Comparison of ENCODE assay signal across 9 cellular contexts in the genomic region with DNA sequence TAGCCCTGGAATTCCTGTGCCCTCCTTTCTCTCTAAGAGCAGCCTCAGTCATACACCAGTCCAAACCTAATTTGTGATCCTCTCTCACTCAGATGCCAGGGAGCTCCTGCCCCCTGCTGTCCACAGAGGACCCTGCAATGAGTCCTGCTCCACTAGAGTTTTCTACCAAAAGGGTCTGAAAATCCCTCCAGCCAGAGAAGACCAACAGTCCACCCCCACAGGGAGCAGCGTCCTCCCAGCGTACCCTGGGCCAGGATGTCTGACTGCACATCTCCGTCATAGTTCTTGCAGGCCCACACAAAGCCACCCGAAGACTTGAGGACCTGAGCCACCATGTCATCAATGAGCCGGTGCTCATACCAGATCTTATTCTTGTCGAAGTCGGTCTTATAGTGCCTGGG. TPM values are rescaled to one million over a fixed set of nuclear protein-coding genes. Genes with fewer than 3 reads are reported as not detected.
DNase-seq lines count a peak whose midpoint lies in the region; ATAC-seq, FAIRE-seq and TF ChIP-seq lines count a peak whose summit lies in the region.
"Had no signal": no experiment of that assay in that cellular context is flagged by ENCODE, and none has a peak within 500 bp of the region (broad histone marks: within the 10 kb centered on the region; RNA-seq: fewer than 3 reads in every experiment).

No MANE protein-coding gene starts in this region.

- H3K4me3 ChIP-seq in HFF-Myc (replicated peaks; ENCODE audit: low read depth, low read length) (no peak overlapping the region), HepG2 (replicated peaks in 1 of 3; ENCODE audit: insufficient read depth in 1 of 3, low read depth in 2 of 3, low read length in 3 of 3) (no peak overlapping the region), tibial artery (no peak overlapping the region)
- H3K4me3 ChIP-seq: SJSA1 had no signal

- CTCF ChIA-PET in Calu3 (lab: Charles Lee) = interaction anchor here (0.7 to 3.6 kb wide), 9 partner anchors 12 to 348 kb away, joined by 3 to 17 read pairs (median 4); partner anchors contain the start of genes AP3S2 and IDH2
- CTCF ChIA-PET in HepG2 (lab: Yijun Ruan, JAX; ENCODE audit: low intra/inter-chr PET ratio, low total read pairs) = interaction anchor here (4.3 kb wide), 1 partner anchor 188 kb away, joined by 32 read pairs; no protein-coding TSS in a partner anchor

- FAIRE-seq in HepG2 (lab: Jason Lieb, UNC) = peak; percentile 64

- intact Hi-C loops in Calu3 (cut with micrococcal nuclease; ENCODE audit: unreplicated experiment) (loop anchor here (1.0 kb wide), 1 partner anchor 189 kb away; no protein-coding TSS in a partner anchor), HepG2 (cut with micrococcal nuclease; ENCODE audit: unreplicated experiment) (loop anchor here (1.0 kb wide), 1 partner anchor 189 kb away; no protein-coding TSS in a partner anchor), tibial artery (cut with DNase I; ENCODE audit: low total_unique reads) (no loop called here)

- H4K20me1 ChIP-seq in HepG2 (ENCODE audit: insufficient read depth, low read length) = no peaks in the 10 kb centered on the region

- H3K27ac ChIP-seq in HepG2 (ENCODE audit: extremely low read length, insufficient read depth, low read length) (no peak overlapping the region), tibial artery (no peak overlapping the region)
- H3K27ac ChIP-seq: SJSA1 had no signal

- H3K9ac ChIP-seq in HepG2 (ENCODE audit: insufficient read depth, low read depth, low read length) = no peak overlapping the region

- in situ Hi-C loops in HepG2 (cut with HindIII; ENCODE audit: extremely low pct_ligation_motif_present, low pct_unique_long_range_greater_than_20kb) = loop anchor here (5.0 to 25.0 kb wide), 2 partner anchors 190 to 350 kb away; no protein-coding TSS in a partner anchor

- H3K27me3 ChIP-seq in HepG2 (ENCODE audit: control insufficient read depth in 1 of 2, insufficient read depth in 2 of 2, low read length in 2 of 2) (no peaks in the 10 kb centered on the region), tibial artery (no peaks in the 10 kb centered on the region)
- H3K27me3 ChIP-seq: SJSA1 had no signal

- H3K36me3 ChIP-seq in HepG2 (replicated peaks in 1 of 2; ENCODE audit: control insufficient read depth in 1 of 2, insufficient read depth in 2 of 2, low read length in 2 of 2) = peaks cover 4 to 38% of the 10 kb centered on the region in 2 experiments; a peak in 3 of 5 replicates
- H3K36me3 ChIP-seq in tibial artery = peaks cover 39 to 88% (median 56%) of the 10 kb centered on the region in 3 donors

- no peaks in the 10 kb centered on the region for H3K27me3 Mint-ChIP-seq in Calu3 (ENCODE audit: unreplicated experiment)

- peaks cover 17% of the 10 kb centered on the region for H3K36me3 Mint-ChIP-seq in Calu3 (ENCODE audit: insufficient read depth, unreplicated experiment)

- 83% methylated on average over 6 of the region's 7 CpGs for WGBS in HepG2 (ENCODE audit: low lambda C conversion rate)

- H3K9me3 ChIP-seq in HepG2 (ENCODE audit: low read length) = no peaks in the 10 kb centered on the region
- H3K9me3 ChIP-seq in tibial artery = no peaks in the 10 kb centered on the region
- H3K9me3 ChIP-seq: SJSA1 had no signal

- TF ChIP-seq POLR2A in HepG2 (IDR thresholded peaks at IDR 0.05; ENCODE audit: insufficient read depth in 1 of 2, low read depth in 2 of 2, low read length in 2 of 2) = no peak

- H3K27ac Mint-ChIP-seq in Calu3 (ENCODE audit: unreplicated experiment) = no peak overlapping the region

- peak; percentile 86 for ATAC-seq in SK-N-SH treated with all-trans-retinoic acid at 6 μM for 48 hours
- ATAC-seq in HepG2 = peak; percentile 68
- ATAC-seq in HG03571 (IDR thresholded peaks at IDR 0.05; ENCODE audit: unreplicated experiment) = no peak

- TF ChIP-seq EP300 in HepG2 (IDR thresholded peaks at IDR 0.05; ENCODE audit: low read depth in 2 of 2, low read length in 2 of 2) (no peak), HepG2 (CRISPR knock-in tag; IDR thresholded peaks at IDR 0.05; ENCODE audit: borderline replicate concordance) (no peak)

- H3K9me3 Mint-ChIP-seq in Calu3 (ENCODE audit: low read depth, unreplicated experiment) = no peaks in the 10 kb centered on the region

- H3K4me1 Mint-ChIP-seq in Calu3 (ENCODE audit: low read depth, unreplicated experiment) = no peaks in the 10 kb centered on the region

- H3K4me3 Mint-ChIP-seq in Calu3 (ENCODE audit: low read depth, unreplicated experiment) = no peak overlapping the region

- H3K4me2 ChIP-seq in HepG2 (ENCODE audit: low read depth, low read length) = no peak overlapping the region

- DNase-seq in Calu3 (peak; percentile 72), HFF-Myc (ENCODE audit: extremely low read depth, low read depth) (no peak), astrocyte of the hippocampus (ENCODE audit: low read depth, low spot score) (peak; percentile 35), HepG2 (ENCODE audit: low spot score) (peak; percentile 44), tibial artery (no peak), NK-92 (lab: John Stamatoyannopoulos, UW; ENCODE audit: unreplicated experiment) (no peak)

- no peaks in the 10 kb centered on the region for H3K4me1 ChIP-seq in HepG2 (ENCODE audit: insufficient read depth, low read length)
- H3K4me1 ChIP-seq in tibial artery = peaks cover 0 to 6% (median 0%) of the 10 kb centered on the region in 4 donors
- H3K4me1 ChIP-seq: SJSA1 had no signal

- POLR2A ChIA-PET in HepG2 (lab: Yijun Ruan, JAX) = interaction anchor here (1.5 to 1.6 kb wide), 2 partner anchors 32 to 83 kb away, joined by 3 to 4 read pairs; no protein-coding TSS in a partner anchor

- no peaks in the 10 kb centered on the region for H3K79me2 ChIP-seq in HepG2 (ENCODE audit: insufficient read depth, low read length)

- BruUV-seq in Calu3 (replicated peaks; lab: Mats Ljungman, UMichigan) (no TSS peak), HepG2 (replicated peaks; lab: Mats Ljungman, UMichigan) (no TSS peak)

- TF ChIP-seq CTCF in Calu3 (IDR thresholded peaks at IDR 0.05; ENCODE audit: unreplicated experiment) (peak; percentile 74), HFF-Myc (IDR thresholded peaks at IDR 0.05; ENCODE audit: low read depth, low read length, missing control alignments) (peak; percentile 84), HepG2 (CRISPR knock-in tag; IDR thresholded peaks at IDR 0.05) (peak; percentile 81), tibial artery (IDR thresholded peaks at IDR 0.05) (peak; percentile 47 to 54)

- H2AFZ ChIP-seq in HepG2 (ENCODE audit: low read length) = no peak overlapping the region

- TF ChIP-seq RAD21 in HepG2 (CRISPR knock-in tag; IDR thresholded peaks at IDR 0.05) = peak; percentile 79

TF ChIP-seq in SK-N-SH treated with all-trans-retinoic acid at 6 μM for 48 hours, 23 proteins besides CTCF, POLR2A, EP300 and RAD21 (continues in another document):
- no peak for TF ChIP-seq BACH2 (CRISPR knock-in tag; IDR thresholded peaks at IDR 0.05; ENCODE audit: borderline replicate concordance)
- TF ChIP-seq RARB (CRISPR knock-in tag; IDR thresholded peaks at IDR 0.05) = no peak
- no peak for TF ChIP-seq CSDC2 (CRISPR knock-in tag; IDR thresholded peaks at IDR 0.05)
- no peak for TF ChIP-seq ZNF565 (CRISPR knock-in tag; conservative IDR thresholded peaks at IDR 0.05; ENCODE audit: low read depth)
- no peak for TF ChIP-seq TCF4 (CRISPR knock-in tag; IDR thresholded peaks at IDR 0.05; ENCODE audit: borderline replicate concordance)
- no peak for TF ChIP-seq SNAI2 (CRISPR knock-in tag; IDR thresholded peaks at IDR 0.05)

TF ChIP-seq in HepG2, 621 proteins besides CTCF, POLR2A, EP300 and RAD21 (continues in another document):
- TF ChIP-seq HDAC2 (CRISPR knock-in tag; IDR thresholded peaks at IDR 0.05) (no peak), ZNF891 (CRISPR knock-in tag; IDR thresholded peaks at IDR 0.05) (peak; percentile 39; the same call in 1 of the 2 replicates), HOXA9 (CRISPR knock-in tag; IDR thresholded peaks at IDR 0.05; ENCODE audit: borderline replicate concordance) (no peak)
- TF ChIP-seq, protein P1, sequence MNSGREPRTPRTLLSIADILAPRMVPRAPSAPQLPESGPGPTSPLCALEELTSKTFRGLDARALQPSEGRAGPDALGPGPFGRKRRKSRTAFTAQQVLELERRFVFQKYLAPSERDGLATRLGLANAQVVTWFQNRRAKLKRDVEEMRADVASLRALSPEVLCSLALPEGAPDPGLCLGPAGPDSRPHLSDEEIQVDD (CRISPR knock-in tag; IDR thresholded peaks at IDR 0.05; ENCODE audit: borderline replicate concordance) = no peak
- TF ChIP-seq, protein P2, sequence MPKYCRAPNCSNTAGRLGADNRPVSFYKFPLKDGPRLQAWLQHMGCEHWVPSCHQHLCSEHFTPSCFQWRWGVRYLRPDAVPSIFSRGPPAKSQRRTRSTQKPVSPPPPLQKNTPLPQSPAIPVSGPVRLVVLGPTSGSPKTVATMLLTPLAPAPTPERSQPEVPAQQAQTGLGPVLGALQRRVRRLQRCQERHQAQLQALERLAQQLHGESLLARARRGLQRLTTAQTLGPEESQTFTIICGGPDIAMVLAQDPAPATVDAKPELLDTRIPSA (CRISPR knock-in tag; IDR thresholded peaks at IDR 0.05; ENCODE audit: borderline replicate concordance) = no peak

RNA-seq across cellular contexts. Expression of gene IDH2, which starts 15.4 kb away (rescaled TPM):
- total RNA-seq in Calu3 (2022) (96.1 and 108 TPM in 2 replicates), HepG2 (2016; rRNA removed; fragmentation: Illumina TruSeq; extraction: Trizol) (120 and 121 TPM in 2 replicates)
- total RNA-seq in HepG2 (2016; cell fraction: cytosol; rRNA removed; fragmentation: Illumina TruSeq; extraction: Trizol; ENCODE audit: low read depth) = 37.5 and 39.4 TPM in 2 replicates
- total RNA-seq in HepG2 (2016; cell fraction: insoluble cytoplasmic fraction; rRNA removed; fragmentation: Illumina TruSeq; extraction: Trizol) = 108 and 124 TPM in 2 replicates
- total RNA-seq in HepG2 (2016; cell fraction: membrane; rRNA removed; fragmentation: Illumina TruSeq; extraction: Trizol) = 87.3 and 98.2 TPM in 2 replicates
- 50.6 and 54.5 TPM in 2 replicates for total RNA-seq in HepG2 (2016; cell fraction: nucleus; rRNA removed; fragmentation: Illumina TruSeq; extraction: Trizol)
- polyA plus RNA-seq in HepG2 (2011; rRNA removed) = 132 and 145 TPM in 2 replicates
- 85.2 and 137 TPM in 2 replicates for polyA plus RNA-seq in HepG2 (2011; cell fraction: cytosol; rRNA removed)
- 62.9 and 78.0 TPM in 2 replicates for polyA plus RNA-seq in HepG2 (2011; cell fraction: nucleus; rRNA removed)
- polyA plus RNA-seq in HepG2 (2012) = 57.4 and 73.4 TPM in 2 replicates
- 63.2 and 73.9 TPM in 2 replicates for polyA plus RNA-seq in HepG2 (2016; cell fraction: cytosol; fragmentation: Illumina TruSeq; extraction: Trizol; ENCODE audit: low read depth)
- 130 and 145 TPM in 2 replicates for polyA plus RNA-seq in HepG2 (2016; cell fraction: insoluble cytoplasmic fraction; fragmentation: Illumina TruSeq; extraction: Trizol; ENCODE audit: low read depth)
- 84.9 and 106 TPM in 2 replicates for polyA plus RNA-seq in HepG2 (2016; cell fraction: membrane; fragmentation: Illumina TruSeq; extraction: Trizol; ENCODE audit: low read depth)
- polyA plus RNA-seq in HepG2 (2016; cell fraction: nucleus; fragmentation: Illumina TruSeq; extraction: Trizol; ENCODE audit: insufficient read depth, low read depth) = 97.9 and 110 TPM in 2 replicates
- 34.4 and 160 TPM in 2 replicates for polyA minus RNA-seq in HepG2 (2011; rRNA and poly(A)+ RNA removed; ENCODE audit: low replicate concordance)
- polyA minus RNA-seq in HepG2 (2011; cell fraction: cytosol; rRNA and poly(A)+ RNA removed) = 67.1 and 76.1 TPM in 2 replicates
- polyA minus RNA-seq in HepG2 (2011; cell fraction: nucleus; rRNA and poly(A)+ RNA removed) = 14.7 and 18.4 TPM in 2 replicates

Comparison
In these comparisons a context has a peak if more than half of its experiments do, and no peak if none do; other contexts are left out.
1. DNase-seq: peak in Calu3 (single experiment), astrocyte of the hippocampus (single experiment) and HepG2 (single experiment); none in HFF-Myc (single experiment), tibial artery (0 of 2) and NK-92 (single experiment).
2. Peak in every context shown above with its lines, with median percentiles within 50 percentile points of each other: CTCF ChIP-seq.